Comparison of ENCODE assay signal across 21 cellular contexts in genomic region chr17:63483655-63484575, GRCh38. TPM values are rescaled to one million over a fixed set of nuclear protein-coding genes. Genes with fewer than 3 reads are reported as not detected.
"Had no signal": no experiment of that assay in that cellular context is flagged by ENCODE, and none has a peak within 500 bp of the region (broad histone marks: within the 10 kb centered on the region; RNA-seq: fewer than 3 reads in every experiment).

No MANE protein-coding gene starts in this region.

- H3K4me3 ChIP-seq: colonic mucosa, hepatocyte, pancreas, psoas muscle, right lobe of liver, stomach had no signal

- FAIRE-seq: pancreas had no signal

- H2AFZ ChIP-seq: hepatocyte had no signal

- ATAC-seq: naive thymus-derived CD4-positive, alpha-beta T cell; pancreas; psoas muscle; right lobe of liver; stimulated activated naive B cell treated with anti-CD40 and anti-IgM and Interleukin-4, amounts not matched to agents 10 μg/mL and 1 μg/mL and 100 μg/mL, for 72 hours had no signal

- H3K9me3 ChIP-seq: colonic mucosa, pancreas, psoas muscle, right lobe of liver, stomach had no signal

- H3K4me2 ChIP-seq: hepatocyte had no signal

- H3K36me3 ChIP-seq: colonic mucosa, pancreas, right lobe of liver, stomach had no signal

- H3K4me3 Mint-ChIP-seq: naive thymus-derived CD4-positive, alpha-beta T cell; nephron progenitor cell; stimulated activated naive B cell treated with anti-CD40 and anti-IgM and Interleukin-4, amounts not matched to agents 10 μg/mL and 1 μg/mL and 100 μg/mL, for 72 hours had no signal

- DNase-seq: colonic mucosa; effector CD4-positive, alpha-beta T cell; foreskin melanocyte; head of caudate nucleus; kidney glomerular epithelial cell; naive thymus-derived CD4-positive, alpha-beta T cell; nephron progenitor cell; psoas muscle; retina; stimulated activated CD4-positive, alpha-beta T cell treated with anti-CD3 and anti-CD28 coated beads, Interleukin-1b, Interleukin-23, amount 100 ng/mL, for 48 hours; stimulated activated CD4-positive, alpha-beta T cell treated with anti-CD3 and anti-CD28 coated beads, Interleukin-4, amount 100 ng/mL, for 24 hours; stimulated activated naive B cell treated with anti-CD40 and anti-IgM and Interleukin-4, amounts not matched to agents 10 μg/mL and 1 μg/mL and 100 μg/mL, for 72 hours; stomach had no signal

- H3K79me2 ChIP-seq: hepatocyte had no signal

- H3K36me3 Mint-ChIP-seq: naive thymus-derived CD4-positive, alpha-beta T cell; stimulated activated naive B cell treated with anti-CD40 and anti-IgM and Interleukin-4, amounts not matched to agents 10 μg/mL and 1 μg/mL and 100 μg/mL, for 72 hours had no signal

- H3K27ac Mint-ChIP-seq: naive thymus-derived CD4-positive, alpha-beta T cell; nephron progenitor cell had no signal

- H3K4me1 ChIP-seq: colonic mucosa, psoas muscle, right lobe of liver had no signal

- H3K9me3 Mint-ChIP-seq: naive thymus-derived CD4-positive, alpha-beta T cell; nephron progenitor cell; stimulated activated naive B cell treated with anti-CD40 and anti-IgM and Interleukin-4, amounts not matched to agents 10 μg/mL and 1 μg/mL and 100 μg/mL, for 72 hours had no signal

- H3K27ac ChIP-seq: colonic mucosa, hepatocyte, pancreas, psoas muscle, right lobe of liver, stomach had no signal

- H3K27me3 ChIP-seq: colonic mucosa, hepatocyte, pancreas, right lobe of liver had no signal

RNA-seq across cellular contexts. Expression of gene ACE, which starts 7.1 kb away (rescaled TPM):
- polyA plus RNA-seq: naive thymus-derived CD4-positive, alpha-beta T cell had no signal

RNA-seq across cellular contexts. Expression of gene KCNH6, which starts 39.2 kb away (rescaled TPM):
- total RNA-seq: dermis microvascular lymphatic vessel endothelial cell; mesenteric fat pad; mononuclear cell; naive thymus-derived CD4-positive, alpha-beta T cell; psoas muscle; right lobe of liver; urinary bladder had no signal
- polyA plus RNA-seq: hepatocyte; liver; naive thymus-derived CD4-positive, alpha-beta T cell; psoas muscle; urinary bladder had no signal
